Comparison of ENCODE assay signal across 18 cellular contexts in the genomic region with DNA sequence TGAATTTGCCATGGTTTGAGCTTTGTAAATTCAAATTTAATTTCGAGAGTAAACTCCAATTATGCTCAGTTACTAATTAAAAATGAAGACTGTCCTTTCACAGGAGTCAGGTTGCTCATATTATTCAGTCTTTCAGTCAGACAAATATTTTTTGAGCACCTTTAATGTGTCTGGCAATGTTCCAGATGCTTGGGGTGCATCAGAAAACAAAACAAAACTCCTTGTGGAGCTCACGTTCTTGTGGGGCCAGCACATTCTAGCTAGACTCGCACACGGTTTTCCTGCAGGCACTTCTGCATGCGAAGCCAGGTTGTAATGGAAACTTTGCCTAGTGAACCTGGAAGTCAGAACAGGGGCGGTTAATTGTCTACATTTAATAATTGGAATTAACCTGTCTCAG.
"Had no signal": no experiment of that assay in that cellular context is flagged by ENCODE, and none has a peak within 500 bp of the region (broad histone marks: within the 10 kb centered on the region; RNA-seq: fewer than 3 reads in every experiment).

No MANE protein-coding gene starts in this region.

- H3K27me3 ChIP-seq: ascending aorta, gastroesophageal sphincter, heart right ventricle, upper lobe of left lung had no signal

- ATAC-seq: activated CD4-positive, alpha-beta T cell treated with anti-CD3 and anti-CD28 coated beads for 36 hours; esophagus mucosa; gastroesophageal sphincter; heart right ventricle; stimulated activated naive B cell treated with anti-CD40 and anti-IgM and Interleukin-4, amounts not matched to agents 10 μg/mL and 1 μg/mL and 100 μg/mL, for 72 hours had no signal

- H3K4me3 ChIP-seq: ascending aorta, gastroesophageal sphincter, heart right ventricle, left ventricle myocardium inferior, thoracic aorta, upper lobe of left lung had no signal

- H3K9me3 Mint-ChIP-seq: activated naive CD4-positive, alpha-beta T cell treated with anti-CD3 and anti-CD28 coated beads, Interleukin-2, amount 50 U/mL, for 24 hours; central memory CD8-positive, alpha-beta T cell; nephron progenitor cell; stimulated activated naive B cell treated with anti-CD40 and anti-IgM and Interleukin-4, amounts not matched to agents 10 μg/mL and 1 μg/mL and 100 μg/mL, for 72 hours had no signal

- H3K4me1 ChIP-seq: ascending aorta, gastroesophageal sphincter, heart right ventricle, left ventricle myocardium inferior, upper lobe of left lung had no signal

- H3K27ac ChIP-seq: ascending aorta, gastroesophageal sphincter, heart right ventricle, left ventricle myocardium inferior, thoracic aorta, upper lobe of left lung had no signal

- H3K4me1 Mint-ChIP-seq: activated CD4-positive, alpha-beta T cell treated with anti-CD3 and anti-CD28 coated beads for 36 hours; activated naive CD4-positive, alpha-beta T cell treated with anti-CD3 and anti-CD28 coated beads, Interleukin-2, amount 50 U/mL, for 24 hours; central memory CD8-positive, alpha-beta T cell; nephron progenitor cell; stimulated activated naive B cell treated with anti-CD40 and anti-IgM and Interleukin-4, amounts not matched to agents 10 μg/mL and 1 μg/mL and 100 μg/mL, for 72 hours had no signal

- H3K27me3 Mint-ChIP-seq: activated CD4-positive, alpha-beta T cell treated with anti-CD3 and anti-CD28 coated beads for 36 hours; activated naive CD4-positive, alpha-beta T cell treated with anti-CD3 and anti-CD28 coated beads, Interleukin-2, amount 50 U/mL, for 24 hours; central memory CD8-positive, alpha-beta T cell; stimulated activated naive B cell treated with anti-CD40 and anti-IgM and Interleukin-4, amounts not matched to agents 10 μg/mL and 1 μg/mL and 100 μg/mL, for 72 hours had no signal

- H3K27ac Mint-ChIP-seq: activated CD4-positive, alpha-beta T cell treated with anti-CD3 and anti-CD28 coated beads for 36 hours; activated naive CD4-positive, alpha-beta T cell treated with anti-CD3 and anti-CD28 coated beads, Interleukin-2, amount 50 U/mL, for 24 hours; nephron progenitor cell; stimulated activated naive B cell treated with anti-CD40 and anti-IgM and Interleukin-4, amounts not matched to agents 10 μg/mL and 1 μg/mL and 100 μg/mL, for 72 hours had no signal

- H3K4me3 Mint-ChIP-seq: activated CD4-positive, alpha-beta T cell treated with anti-CD3 and anti-CD28 coated beads for 36 hours; activated naive CD4-positive, alpha-beta T cell treated with anti-CD3 and anti-CD28 coated beads, Interleukin-2, amount 50 U/mL, for 24 hours; central memory CD8-positive, alpha-beta T cell; nephron progenitor cell; stimulated activated naive B cell treated with anti-CD40 and anti-IgM and Interleukin-4, amounts not matched to agents 10 μg/mL and 1 μg/mL and 100 μg/mL, for 72 hours had no signal

- H3K9me3 ChIP-seq: ascending aorta, gastroesophageal sphincter, heart right ventricle, left ventricle myocardium inferior, thoracic aorta, upper lobe of left lung had no signal

- DNase-seq: activated CD4-positive, alpha-beta T cell treated with anti-CD3 and anti-CD28 coated beads for 36 hours; activated CD4-positive, alpha-beta T cell treated with anti-CD3 and anti-CD28 coated beads, Interleukin-2, amount 50 U/mL, for 48 hours; activated gamma-delta T cell; effector CD4-positive, alpha-beta T cell; heart right ventricle; left ventricle myocardium inferior; mammary epithelial cell; nephron progenitor cell; nucleus accumbens; retina; stimulated activated naive B cell treated with anti-CD40 and anti-IgM and Interleukin-4, amounts not matched to agents 10 μg/mL and 1 μg/mL and 100 μg/mL, for 72 hours; upper lobe of left lung had no signal
